Comparison of ENCODE assay signal across 8 cellular contexts in the genomic region with DNA sequence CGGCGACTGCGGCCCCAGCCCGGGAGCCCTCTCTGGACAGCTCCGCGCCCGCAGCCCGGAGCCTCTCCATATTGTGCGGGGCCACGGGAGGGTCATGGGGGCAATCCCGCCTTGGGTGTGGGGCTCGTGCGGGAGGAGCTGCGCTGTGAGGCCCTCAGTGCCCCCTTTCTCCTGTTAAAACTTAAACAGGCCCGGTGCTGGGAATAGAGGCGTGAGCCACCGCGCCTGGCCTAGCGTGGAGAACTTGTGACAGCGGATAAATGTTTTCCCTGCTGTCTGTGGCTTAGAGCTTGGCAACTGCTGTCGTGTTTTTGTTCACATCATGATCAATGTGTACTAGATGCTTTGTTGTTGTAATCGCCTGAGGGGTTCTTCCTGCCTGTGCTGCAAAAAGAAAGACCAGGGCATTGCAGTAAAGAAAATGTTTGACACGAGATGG. TPM values are rescaled to one million over a fixed set of nuclear protein-coding genes. Genes with fewer than 3 reads are reported as not detected.
DNase-seq lines count a peak whose midpoint lies in the region; ATAC-seq and TF ChIP-seq lines count a peak whose summit lies in the region.

No MANE protein-coding gene starts in this region.

- peak overlapping the region; percentile 53 for H3K4me3 ChIP-seq in AG09309 (ENCODE audit: control insufficient read depth, low read depth, low read length)
- H3K4me3 ChIP-seq in RWPE2 (ENCODE audit: severe bottlenecking): peak overlapping the region; percentile 67
- peak overlapping the region; percentile 88 for H3K4me3 ChIP-seq in effector memory CD4-positive, alpha-beta T cell (ENCODE audit: insufficient read depth, low read depth, low read length, poor library complexity, severe bottlenecking)
- peak overlapping the region; percentile 82 for H3K4me3 ChIP-seq in lung

- H3K27me3 ChIP-seq in RWPE2 (ENCODE audit: insufficient read depth, poor library complexity, severe bottlenecking): no peaks in the 10 kb centered on the region
- no peaks in the 10 kb centered on the region for H3K27me3 ChIP-seq in effector memory CD4-positive, alpha-beta T cell (replicated peaks; ENCODE audit: control insufficient read depth, insufficient read depth, low read length, poor library complexity, severe bottlenecking)
- H3K27me3 ChIP-seq in lung (ENCODE audit: control insufficient read depth, insufficient read depth): no peaks in the 10 kb centered on the region

- TF ChIP-seq CTCF in AG09309 (IDR thresholded peaks at IDR 0.05; ENCODE audit: control insufficient read depth, insufficient read depth, low read depth, low read length, missing control alignments) (no peak), RWPE2 (IDR thresholded peaks at IDR 0.05; ENCODE audit: poor library complexity, severe bottlenecking) (no peak), lung (IDR thresholded peaks at IDR 0.05; ENCODE audit: control extremely low read depth, extremely low read depth) (no peak)

- no peaks in the 10 kb centered on the region; the same call in 1 of the 2 replicates for H3K36me3 ChIP-seq in RWPE2 (ENCODE audit: low read depth)
- no peaks in the 10 kb centered on the region for H3K36me3 ChIP-seq in effector memory CD4-positive, alpha-beta T cell (ENCODE audit: control insufficient read depth, insufficient read depth, low read length)
- H3K36me3 ChIP-seq in lung (ENCODE audit: control insufficient read depth in 2 of 2, insufficient read depth in 2 of 2, low read length in 2 of 2): peaks cover 3 to 4% of the 10 kb centered on the region in 2 donors

- peak overlapping the region; percentile 46 for H3K27ac ChIP-seq in RWPE2 (ENCODE audit: poor library complexity, severe bottlenecking)
- peak overlapping the region; percentile 61 for H3K27ac ChIP-seq in effector memory CD4-positive, alpha-beta T cell (ENCODE audit: insufficient read depth, low read length, poor library complexity, severe bottlenecking)
- peak overlapping the region; percentile 89 to 96 for H3K27ac ChIP-seq in lung (ENCODE audit: low read depth in 1 of 2, low read length in 1 of 2)

- ATAC-seq in GM19025 (IDR thresholded peaks at IDR 0.05; ENCODE audit: low read depth, unreplicated experiment) (peak; percentile 26), RWPE2 (ENCODE audit: low read depth) (peak; percentile 49), lung (ENCODE audit: insufficient read depth, low FRiP score) (peak; percentile 38), HG03135 (IDR thresholded peaks at IDR 0.05; ENCODE audit: unreplicated experiment) (no peak)

- 3 to 6% methylated on average over 22 to 23 of the region's 23 CpGs for WGBS in lung, 2 donors

- H3K9me3 ChIP-seq in RWPE2 (ENCODE audit: severe bottlenecking): peaks cover 2% of the 10 kb centered on the region
- H3K9me3 ChIP-seq in effector memory CD4-positive, alpha-beta T cell (ENCODE audit: control insufficient read depth, low read length): peaks cover under 1% of the 10 kb centered on the region
- peaks cover 0 to 14% of the 10 kb centered on the region in 2 donors for H3K9me3 ChIP-seq in lung (ENCODE audit: control insufficient read depth in 2 of 2, insufficient read depth in 1 of 2, low read length in 1 of 2)

- DNase-seq in AG09309 (ENCODE audit: low read depth) (peak; percentile 10), RWPE2 (ENCODE audit: low spot score) (no peak), lung (ENCODE audit: low spot score) (no peak), stromal cell of bone marrow (ENCODE audit: low read depth) (peak; percentile 28), NCI-H2227 (lab: John Stamatoyannopoulos, UW; ENCODE audit: unreplicated experiment) (no peak)
- no peak for DNase-seq in effector memory CD4-positive, alpha-beta T cell

- H3K4me1 ChIP-seq in RWPE2 (ENCODE audit: insufficient read depth, poor library complexity, severe bottlenecking) (no peaks in the 10 kb centered on the region), lung (ENCODE audit: control insufficient read depth in 2 of 2, insufficient read depth in 2 of 2, low read length in 2 of 2) (peaks cover 3 to 8% of the 10 kb centered on the region in 2 donors)
- peaks cover 6% of the 10 kb centered on the region for H3K4me1 ChIP-seq in effector memory CD4-positive, alpha-beta T cell (ENCODE audit: control insufficient read depth, insufficient read depth, low read length, poor library complexity, severe bottlenecking)

RNA-seq across cellular contexts. Expression of a gene that starts 0.6 kb away (rescaled TPM):
- 10 to 100 TPM; 10.6 to 25.5 TPM for total RNA-seq in lung
- polyA plus RNA-seq in lung: 1 to 10 TPM; 3.0 to 3.9 TPM

RNA-seq across cellular contexts. Expression of a gene that starts 12.4 kb away (rescaled TPM):
- under 1 TPM; 0.23 to 0.28 TPM for total RNA-seq in lung
- polyA plus RNA-seq in lung: under 1 TPM; 0.22 to 0.33 TPM

RNA-seq across cellular contexts. Expression of a gene that starts 29.6 kb away (rescaled TPM):
- 10 to 100 TPM in 1 of 2 donors, 1 to 10 TPM in 1; 5.8 to 26.5 TPM for total RNA-seq in lung
- 1 to 10 TPM; 4.4 to 5.1 TPM for polyA plus RNA-seq in lung

Comparison
In these comparisons a context has a peak if more than half of its experiments do, and no peak if none do; other contexts are left out.
1. DNase-seq: peak in AG09309 (single experiment) and stromal cell of bone marrow (single experiment); none in RWPE2 (single experiment), effector memory CD4-positive, alpha-beta T cell (0 of 3), lung (single experiment) and NCI-H2227 (single experiment).
2. Peak in every context shown above with its lines, with median percentiles within 50 percentile points of each other: H3K4me3 ChIP-seq and H3K27ac ChIP-seq.